12 cellular contexts compared by ENCODE assay signal in the genomic region with DNA sequence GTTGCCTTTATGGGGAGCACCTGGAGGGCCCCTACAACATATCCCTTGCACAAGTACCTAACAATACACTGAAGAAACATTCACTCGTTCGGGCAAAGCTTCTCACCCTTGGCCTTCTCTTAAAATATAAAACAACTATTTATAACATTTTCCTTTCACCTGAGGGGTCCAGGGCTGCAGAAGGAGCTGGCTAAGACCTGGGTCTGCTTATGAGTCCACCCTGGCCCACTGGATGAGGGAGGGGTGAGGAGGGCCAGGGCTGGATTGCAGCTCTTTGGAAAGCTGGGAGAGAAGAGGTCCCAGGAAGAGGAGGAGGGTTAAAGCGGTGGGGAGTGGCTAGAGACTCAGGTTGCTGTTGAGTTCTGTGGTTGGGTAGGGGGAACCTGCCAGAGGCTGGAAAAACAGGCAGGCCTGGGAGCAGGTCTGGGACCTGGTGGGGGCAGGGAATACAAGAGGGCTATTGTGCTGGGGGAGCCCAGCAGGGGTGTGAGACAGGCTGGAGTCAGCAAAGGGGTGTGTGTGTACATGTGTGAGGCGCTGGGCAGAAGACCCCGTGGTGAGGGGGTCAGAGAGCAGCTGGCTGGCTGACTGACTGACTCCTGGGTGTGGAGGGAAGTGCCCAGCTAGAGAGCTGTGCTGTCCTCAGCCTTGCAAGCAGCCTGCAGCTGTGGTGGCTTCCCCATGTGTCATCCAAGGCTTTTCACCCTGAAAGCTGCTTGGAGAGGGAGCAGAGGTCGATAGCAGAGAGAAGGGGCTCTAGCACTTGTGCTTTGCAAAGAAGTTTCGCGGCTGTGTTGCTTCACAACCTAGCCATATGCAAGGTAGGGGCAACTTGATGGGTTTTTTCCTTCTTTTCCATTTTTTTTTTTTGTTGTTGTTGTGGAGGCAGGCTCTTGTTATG.
A peak's percentile ranks its signal among the peaks of the same experiment; 100 is the strongest.
DNase-seq lines count a peak whose midpoint lies in the region; ATAC-seq and TF ChIP-seq lines count a peak whose summit lies in the region.
"Had no signal": no experiment of that assay in that cellular context is flagged by ENCODE, and none has a peak within 500 bp of the region (broad histone marks: within the 10 kb centered on the region; RNA-seq: fewer than 3 reads in every experiment).

No MANE protein-coding gene starts in this region.

- no peaks in the 10 kb centered on the region for H3K27me3 ChIP-seq in WERI-Rb-1 (ENCODE audit: insufficient read depth, low read depth, severe bottlenecking)
- no peaks in the 10 kb centered on the region for H3K27me3 ChIP-seq in HAP-1 (ENCODE audit: low read depth)

- H3K27me3 Mint-ChIP-seq in T-helper 2 cell treated with Interferon-gamma antibody and Interleukin-4, amounts not matched to agents 5 μg/mL and 100 μg/mL, for 36 hours (ENCODE audit: low read depth): no peaks in the 10 kb centered on the region
- H3K27me3 Mint-ChIP-seq in stimulated activated naive B cell treated with anti-CD40 and anti-IgM and Interleukin-4, amounts not matched to agents 10 μg/mL and 1 μg/mL and 100 μg/mL, for 72 hours: no peaks in the 10 kb centered on the region
- H3K27me3 Mint-ChIP-seq in activated naive CD4-positive, alpha-beta T cell treated with anti-CD3 and anti-CD28 coated beads, Interleukin-2, amount 10 ng/mL, durations not matched to agents 7 days and 5 days: no peaks in the 10 kb centered on the region
- H3K27me3 Mint-ChIP-seq: activated CD4-positive, alpha-beta memory T cell treated with anti-CD3 and anti-CD28 coated beads for 36 hours had no signal

- CTCF ChIA-PET in activated naive CD4-positive, alpha-beta T cell treated with anti-CD3 and anti-CD28 coated beads, Interleukin-2, amount 10 ng/mL, durations not matched to agents 7 days and 5 days (lab: Charles Lee): no interaction called here

- no peak for DNase-seq in T-helper 2 cell treated with Interferon-gamma antibody and Interleukin-4, amounts not matched to agents 5 μg/mL and 100 μg/mL, for 36 hours (ENCODE audit: low spot score)
- DNase-seq in T-helper 2 cell (no peak), WERI-Rb-1 (no peak), islet precursor cell (peak; percentile 99), HAP-1 (ENCODE audit: low spot score in 2 of 2) (no peak), LoVo (ENCODE audit: low spot score) (no peak)
- DNase-seq in stimulated activated naive B cell treated with anti-CD40 and anti-IgM and Interleukin-4, amounts not matched to agents 10 μg/mL and 1 μg/mL and 100 μg/mL, for 72 hours: no peak
- DNase-seq in activated naive CD4-positive, alpha-beta T cell treated with anti-CD3 and anti-CD28 coated beads, Interleukin-2, amount 10 ng/mL, durations not matched to agents 7 days and 5 days: no peak
- DNase-seq: activated CD4-positive, alpha-beta memory T cell treated with anti-CD3 and anti-CD28 coated beads for 36 hours; activated naive CD4-positive, alpha-beta T cell treated with anti-CD3 and anti-CD28 coated beads, Interleukin-2, amount 50 U/mL, for 16 hours; NCI-H1436 treated with DMSO at 0.1 percent for 48 hours had no signal

- H3K36me3 ChIP-seq in WERI-Rb-1 (peaks cover 21% of the 10 kb centered on the region), HAP-1 (replicated peaks) (peaks cover 3% of the 10 kb centered on the region)

- H3K9me3 Mint-ChIP-seq in T-helper 2 cell treated with Interferon-gamma antibody and Interleukin-4, amounts not matched to agents 5 μg/mL and 100 μg/mL, for 36 hours: no peaks in the 10 kb centered on the region
- no peaks in the 10 kb centered on the region for H3K9me3 Mint-ChIP-seq in stimulated activated naive B cell treated with anti-CD40 and anti-IgM and Interleukin-4, amounts not matched to agents 10 μg/mL and 1 μg/mL and 100 μg/mL, for 72 hours
- H3K9me3 Mint-ChIP-seq in activated naive CD4-positive, alpha-beta T cell treated with anti-CD3 and anti-CD28 coated beads, Interleukin-2, amount 10 ng/mL, durations not matched to agents 7 days and 5 days: no peaks in the 10 kb centered on the region
- H3K9me3 Mint-ChIP-seq: activated CD4-positive, alpha-beta memory T cell treated with anti-CD3 and anti-CD28 coated beads for 36 hours had no signal

- peak overlapping the region; percentile 52 for H3K27ac Mint-ChIP-seq in T-helper 2 cell treated with Interferon-gamma antibody and Interleukin-4, amounts not matched to agents 5 μg/mL and 100 μg/mL, for 36 hours
- peak overlapping the region; percentile 66 for H3K27ac Mint-ChIP-seq in stimulated activated naive B cell treated with anti-CD40 and anti-IgM and Interleukin-4, amounts not matched to agents 10 μg/mL and 1 μg/mL and 100 μg/mL, for 72 hours
- H3K27ac Mint-ChIP-seq in activated naive CD4-positive, alpha-beta T cell treated with anti-CD3 and anti-CD28 coated beads, Interleukin-2, amount 10 ng/mL, durations not matched to agents 7 days and 5 days: no peak overlapping the region
- H3K27ac Mint-ChIP-seq: activated CD4-positive, alpha-beta memory T cell treated with anti-CD3 and anti-CD28 coated beads for 36 hours had no signal

- H3K27ac ChIP-seq in WERI-Rb-1: peak overlapping the region; percentile 35

- peaks cover 14% of the 10 kb centered on the region for H3K36me3 Mint-ChIP-seq in T-helper 2 cell treated with Interferon-gamma antibody and Interleukin-4, amounts not matched to agents 5 μg/mL and 100 μg/mL, for 36 hours (ENCODE audit: low read depth)
- H3K36me3 Mint-ChIP-seq in stimulated activated naive B cell treated with anti-CD40 and anti-IgM and Interleukin-4, amounts not matched to agents 10 μg/mL and 1 μg/mL and 100 μg/mL, for 72 hours: peaks cover 25 to 30% of the 10 kb centered on the region in 2 donors
- peaks cover 12% of the 10 kb centered on the region for H3K36me3 Mint-ChIP-seq in activated naive CD4-positive, alpha-beta T cell treated with anti-CD3 and anti-CD28 coated beads, Interleukin-2, amount 10 ng/mL, durations not matched to agents 7 days and 5 days

- H3K4me1 ChIP-seq in HAP-1: no peaks in the 10 kb centered on the region

- no peak overlapping the region for H3K4me3 ChIP-seq in WERI-Rb-1 (ENCODE audit: low read depth, low read length)
- H3K4me3 ChIP-seq in HAP-1: no peak overlapping the region
- H3K4me3 ChIP-seq: lung had no signal

- no peak for ATAC-seq in stimulated activated naive B cell treated with anti-CD40 and anti-IgM and Interleukin-4, amounts not matched to agents 10 μg/mL and 1 μg/mL and 100 μg/mL, for 72 hours (replicated peaks)

- no peak for TF ChIP-seq CTCF in WERI-Rb-1 (IDR thresholded peaks at IDR 0.05; ENCODE audit: low read depth, low read length)

- H3K9me3 ChIP-seq in WERI-Rb-1 (ENCODE audit: severe bottlenecking) (no peaks in the 10 kb centered on the region), HAP-1 (no peaks in the 10 kb centered on the region)

- H3K4me3 Mint-ChIP-seq in T-helper 2 cell treated with Interferon-gamma antibody and Interleukin-4, amounts not matched to agents 5 μg/mL and 100 μg/mL, for 36 hours: no peak overlapping the region
- H3K4me3 Mint-ChIP-seq in stimulated activated naive B cell treated with anti-CD40 and anti-IgM and Interleukin-4, amounts not matched to agents 10 μg/mL and 1 μg/mL and 100 μg/mL, for 72 hours: no peak overlapping the region
- H3K4me3 Mint-ChIP-seq in activated naive CD4-positive, alpha-beta T cell treated with anti-CD3 and anti-CD28 coated beads, Interleukin-2, amount 10 ng/mL, durations not matched to agents 7 days and 5 days: no peak overlapping the region
- H3K4me3 Mint-ChIP-seq: activated CD4-positive, alpha-beta memory T cell treated with anti-CD3 and anti-CD28 coated beads for 36 hours had no signal

- H3K4me1 Mint-ChIP-seq in T-helper 2 cell treated with Interferon-gamma antibody and Interleukin-4, amounts not matched to agents 5 μg/mL and 100 μg/mL, for 36 hours (ENCODE audit: low read depth): no peaks in the 10 kb centered on the region
- no peaks in the 10 kb centered on the region for H3K4me1 Mint-ChIP-seq in stimulated activated naive B cell treated with anti-CD40 and anti-IgM and Interleukin-4, amounts not matched to agents 10 μg/mL and 1 μg/mL and 100 μg/mL, for 72 hours
- no peaks in the 10 kb centered on the region for H3K4me1 Mint-ChIP-seq in activated naive CD4-positive, alpha-beta T cell treated with anti-CD3 and anti-CD28 coated beads, Interleukin-2, amount 10 ng/mL, durations not matched to agents 7 days and 5 days

- in situ Hi-C loops in HAP-1 (cut with MboI; ENCODE audit: low sequenced_read_pairs): no loop called here
